ENCODE assay signal across 9 cellular contexts in the genomic region with DNA sequence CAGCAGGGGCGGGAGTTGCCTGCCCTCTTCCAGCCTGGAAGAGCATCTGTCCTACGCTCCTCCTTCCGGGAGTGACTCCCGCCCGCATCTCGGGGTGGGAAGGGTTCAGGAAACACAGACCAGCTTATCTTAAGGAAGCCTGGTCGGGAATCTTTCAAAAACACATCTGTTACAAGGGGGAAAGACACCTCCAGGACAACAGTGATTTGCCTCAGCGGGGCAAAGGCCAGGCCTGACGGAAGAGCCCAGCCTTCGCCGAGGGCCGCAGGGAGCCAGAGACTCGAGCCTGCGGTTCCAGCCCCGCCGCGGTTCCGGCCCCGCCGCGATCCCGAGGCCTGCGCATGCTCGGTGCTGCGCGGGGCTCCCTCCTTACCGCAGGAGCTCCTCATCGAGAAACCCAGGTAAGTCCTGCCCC. TPM values are rescaled to one million over a fixed set of nuclear protein-coding genes. Genes with fewer than 3 reads are reported as not detected.
DNase-seq lines count a peak whose midpoint lies in the region; ATAC-seq, FAIRE-seq and TF ChIP-seq lines count a peak whose summit lies in the region.
"Had no signal": no experiment of that assay in that cellular context is flagged by ENCODE, and none has a peak within 500 bp of the region (broad histone marks: within the 10 kb centered on the region; RNA-seq: fewer than 3 reads in every experiment).

No MANE protein-coding gene starts in this region.

- peak overlapping the region; percentile 58 for H3K27ac Mint-ChIP-seq in activated CD4-positive, alpha-beta T cell treated with anti-CD3 and anti-CD28 coated beads for 36 hours
- H3K27ac Mint-ChIP-seq in naive thymus-derived CD8-positive, alpha-beta T cell: peak overlapping the region in 1 of 10 donors; percentile 73
- H3K27ac Mint-ChIP-seq in mesothelial cell of epicardium: no peak overlapping the region

- H3K36me3 ChIP-seq in gastrocnemius medialis: no peaks in the 10 kb centered on the region

- peak overlapping the region; percentile 31 for H3K4me3 Mint-ChIP-seq in activated CD4-positive, alpha-beta T cell treated with anti-CD3 and anti-CD28 coated beads for 36 hours
- H3K4me3 Mint-ChIP-seq in naive thymus-derived CD8-positive, alpha-beta T cell: peak overlapping the region; percentile 28 to 78 (median 68)
- no peak overlapping the region for H3K4me3 Mint-ChIP-seq in mesothelial cell of epicardium

- TF ChIP-seq POLR2A in GM12892 (IDR thresholded peaks at IDR 0.05; ENCODE audit: low read depth, low read length) (no peak), gastrocnemius medialis (IDR thresholded peaks at IDR 0.05) (no peak)

- in situ Hi-C loops in gastrocnemius medialis (cut with MboI; ENCODE audit: low sequenced_read_pairs in 4 of 4): no loop called here

- ATAC-seq in activated CD4-positive, alpha-beta T cell treated with anti-CD3 and anti-CD28 coated beads for 36 hours: peak; percentile 21
- peak; percentile 56 to 68 for ATAC-seq in naive thymus-derived CD8-positive, alpha-beta T cell
- no peak for ATAC-seq in gastrocnemius medialis

- intact Hi-C loops in activated CD4-positive, alpha-beta T cell treated with anti-CD3 and anti-CD28 coated beads for 36 hours (cut with DNase I, micrococcal nuclease): loop anchor here in 1 of 2 experiments (2.0 kb wide), 1 partner anchor 37 kb away; no protein-coding TSS in a partner anchor
- intact Hi-C loops in dorsolateral prefrontal cortex (cut with DNase I): loop anchor here in 1 of 2 donors (10.0 kb wide), 1 partner anchor 117 kb away; no protein-coding TSS in a partner anchor
- intact Hi-C loops in gastrocnemius medialis (cut with DNase I; ENCODE audit: low total_unique reads): no loop called here

- peak overlapping the region in 48 of 59 donors; percentile 6 to 54 (median 32) for H3K4me3 ChIP-seq in dorsolateral prefrontal cortex
- H3K4me3 ChIP-seq in gastrocnemius medialis: peak overlapping the region in 2 of 4 donors; percentile 12 to 13

- H3K9me3 ChIP-seq in gastrocnemius medialis: no peaks in the 10 kb centered on the region

- DNase-seq in AG20443 (ENCODE audit: low spot score): peak; percentile 90
- DNase-seq in activated CD4-positive, alpha-beta T cell treated with anti-CD3 and anti-CD28 coated beads for 36 hours: peak; percentile 46
- DNase-seq in dorsolateral prefrontal cortex: no peak
- DNase-seq in naive thymus-derived CD8-positive, alpha-beta T cell: peak in 4 of 10 donors; percentile 10 to 15 (median 10)
- no peak for DNase-seq in AML-193 (lab: John Stamatoyannopoulos, UW)
- no peak for DNase-seq in GM12892 (ENCODE audit: insufficient read length)
- no peak for DNase-seq in mesothelial cell of epicardium (ENCODE audit: low spot score in 2 of 2, unreplicated experiment in 2 of 2)
- no peak for DNase-seq in gastrocnemius medialis

- H3K27me3 ChIP-seq in dorsolateral prefrontal cortex (peaks cover 0 to 4% (median 0%) of the 10 kb centered on the region in 45 donors), gastrocnemius medialis (peaks cover 0 to 3% (median 3%) of the 10 kb centered on the region in 3 donors)

- peaks cover 19% of the 10 kb centered on the region for H3K4me1 Mint-ChIP-seq in activated CD4-positive, alpha-beta T cell treated with anti-CD3 and anti-CD28 coated beads for 36 hours
- H3K4me1 Mint-ChIP-seq in naive thymus-derived CD8-positive, alpha-beta T cell: peaks cover 3 to 16% (median 6%) of the 10 kb centered on the region in 4 donors
- no peaks in the 10 kb centered on the region for H3K4me1 Mint-ChIP-seq in mesothelial cell of epicardium

- no peaks in the 10 kb centered on the region for H3K9me3 Mint-ChIP-seq in activated CD4-positive, alpha-beta T cell treated with anti-CD3 and anti-CD28 coated beads for 36 hours (ENCODE audit: low read depth)
- H3K9me3 Mint-ChIP-seq in naive thymus-derived CD8-positive, alpha-beta T cell: no peaks in the 10 kb centered on the region
- H3K9me3 Mint-ChIP-seq in mesothelial cell of epicardium: peaks cover 5% of the 10 kb centered on the region

- TF ChIP-seq CTCF in dorsolateral prefrontal cortex (IDR thresholded peaks at IDR 0.05 in 54 of 56, conservative IDR thresholded peaks at IDR 0.05 in 2 of 56; ENCODE audit: low read depth in 1 of 56, partially characterized antibody in 56 of 56) (no peak), mesothelial cell of epicardium (IDR thresholded peaks at IDR 0.05; ENCODE audit: unreplicated experiment) (no peak), gastrocnemius medialis (IDR thresholded peaks at IDR 0.05 in 4 of 5, conservative IDR thresholded peaks at IDR 0.05 in 1 of 5) (no peak)

- FAIRE-seq in GM12892 (lab: Jason Lieb, UNC): no peak
- FAIRE-seq: colon had no signal

- no peaks in the 10 kb centered on the region for H3K4me1 ChIP-seq in gastrocnemius medialis

- H3K36me3 Mint-ChIP-seq in activated CD4-positive, alpha-beta T cell treated with anti-CD3 and anti-CD28 coated beads for 36 hours (ENCODE audit: low read depth): no peaks in the 10 kb centered on the region
- H3K36me3 Mint-ChIP-seq in naive thymus-derived CD8-positive, alpha-beta T cell: no peaks in the 10 kb centered on the region
- no peaks in the 10 kb centered on the region for H3K36me3 Mint-ChIP-seq in mesothelial cell of epicardium

- POLR2A ChIA-PET in activated CD4-positive, alpha-beta T cell treated with anti-CD3 and anti-CD28 coated beads for 36 hours (lab: Charles Lee): no interaction called here
- POLR2A ChIA-PET in naive thymus-derived CD8-positive, alpha-beta T cell (lab: Charles Lee): interaction anchor here (1.8 kb wide), 1 partner anchor 37 kb away, joined by 10 read pairs; no protein-coding TSS in a partner anchor

- H3K27ac ChIP-seq in dorsolateral prefrontal cortex (no peak overlapping the region), gastrocnemius medialis (no peak overlapping the region)

- CTCF ChIA-PET in activated CD4-positive, alpha-beta T cell treated with anti-CD3 and anti-CD28 coated beads for 36 hours (lab: Charles Lee): interaction anchor here (0.6 to 1.0 kb wide), 4 partner anchors 43 to 95 kb away, joined by 3 read pairs; no protein-coding TSS in a partner anchor

- H3K27me3 Mint-ChIP-seq in activated CD4-positive, alpha-beta T cell treated with anti-CD3 and anti-CD28 coated beads for 36 hours: no peaks in the 10 kb centered on the region
- H3K27me3 Mint-ChIP-seq in naive thymus-derived CD8-positive, alpha-beta T cell: peaks cover 0 to 2% (median 0%) of the 10 kb centered on the region in 5 donors
- no peaks in the 10 kb centered on the region for H3K27me3 Mint-ChIP-seq in mesothelial cell of epicardium (ENCODE audit: low read depth)

RNA-seq across cellular contexts. Expression of gene TGIF1, which starts 38.1 kb away (rescaled TPM):
- total RNA-seq in activated CD4-positive, alpha-beta T cell treated with anti-CD3 and anti-CD28 coated beads for 36 hours: 10 to 100 TPM; 42.7 to 46.3 TPM
- total RNA-seq in dorsolateral prefrontal cortex (10 to 100 TPM in 81 of 120 experiments, 1 to 10 TPM in 39; 5.1 to 30.2 (median 12.3) TPM), mesothelial cell of epicardium (96.6 to 110 TPM (median 103 TPM) in 3 replicates), gastrocnemius medialis (10 to 100 TPM; 33.8 to 90.8 (median 47.0) TPM)
- 10 to 100 TPM; 80.1 to 83.6 TPM for total RNA-seq in naive thymus-derived CD8-positive, alpha-beta T cell
- polyA plus RNA-seq in naive thymus-derived CD8-positive, alpha-beta T cell: 10 to 100 TPM; 17.4 to 39.7 (median 31.6) TPM
- 0.53 TPM for polyA plus RNA-seq in GM12892 (2012; ENCODE audit: missing spikeins)

Comparison
In these comparisons a context has a peak if more than half of its experiments do, and no peak if none do; other contexts are left out.
1. DNase-seq: peak in AG20443 (single experiment) and activated CD4-positive, alpha-beta T cell treated with anti-CD3 and anti-CD28 coated beads for 36 hours (single experiment); none in dorsolateral prefrontal cortex (0 of 10), AML-193 (0 of 2), GM12892 (single experiment), mesothelial cell of epicardium (0 of 2) and gastrocnemius medialis (0 of 2).
2. ATAC-seq: peak in activated CD4-positive, alpha-beta T cell treated with anti-CD3 and anti-CD28 coated beads for 36 hours (single experiment) and naive thymus-derived CD8-positive, alpha-beta T cell (2 of 2); none in gastrocnemius medialis (0 of 2).